16 cellular contexts compared by ENCODE assay signal in genomic region chr5:175677571-175677970, GRCh38.
"Had no signal": no experiment of that assay in that cellular context is flagged by ENCODE, and none has a peak within 500 bp of the region (broad histone marks: within the 10 kb centered on the region; RNA-seq: fewer than 3 reads in every experiment).

No MANE protein-coding gene starts in this region.

- H3K27ac ChIP-seq: ascending aorta, sigmoid colon, suprapubic skin had no signal

- FAIRE-seq: islet of Langerhans had no signal

- H3K27me3 ChIP-seq: ascending aorta, upper lobe of left lung had no signal

- H3K4me1 Mint-ChIP-seq: memory B cell had no signal

- H3K27ac Mint-ChIP-seq: activated CD8-positive, alpha-beta memory T cell treated with anti-CD3 and anti-CD28 coated beads, Interleukin-2, amount 10 ng/mL, durations not matched to agents 7 days and 5 days; memory B cell; nephron had no signal

- DNase-seq: activated CD4-positive, alpha-beta T cell treated with anti-CD3 and anti-CD28 coated beads, Interleukin-2, amount 50 U/mL, for 48 hours; activated CD8-positive, alpha-beta memory T cell treated with anti-CD3 and anti-CD28 coated beads, Interleukin-2, amount 10 ng/mL, durations not matched to agents 7 days and 5 days; activated naive CD4-positive, alpha-beta T cell treated with anti-CD3 and anti-CD28 coated beads, Interleukin-2, amount 50 U/mL, for 16 hours; foreskin melanocyte; head of caudate nucleus; sigmoid colon; stimulated activated CD4-positive, alpha-beta T cell treated with anti-CD3 and anti-CD28 coated beads, Interleukin-2, amount 100 ng/mL, for 24 hours; stimulated activated naive CD4-positive, alpha-beta T cell; upper lobe of left lung had no signal

- H3K9me3 ChIP-seq: ascending aorta, sigmoid colon, suprapubic skin, upper lobe of left lung had no signal

- H3K36me3 Mint-ChIP-seq: activated CD8-positive, alpha-beta memory T cell treated with anti-CD3 and anti-CD28 coated beads, Interleukin-2, amount 10 ng/mL, durations not matched to agents 7 days and 5 days; memory B cell had no signal

- H3K4me3 Mint-ChIP-seq: activated CD8-positive, alpha-beta memory T cell treated with anti-CD3 and anti-CD28 coated beads, Interleukin-2, amount 10 ng/mL, durations not matched to agents 7 days and 5 days; memory B cell; nephron had no signal

- H3K4me3 ChIP-seq: ascending aorta, sigmoid colon, suprapubic skin, upper lobe of left lung had no signal

- H3K4me1 ChIP-seq: sigmoid colon had no signal

- ATAC-seq: activated CD4-positive, CD25-positive, alpha-beta regulatory T cell treated with anti-CD3 and anti-CD28 coated beads, Interleukin-2, amount 50 U/mL, for 24 hours; activated CD8-positive, alpha-beta memory T cell treated with anti-CD3 and anti-CD28 coated beads, Interleukin-2, amount 10 ng/mL, durations not matched to agents 7 days and 5 days; left lobe of liver had no signal

- H3K9me3 Mint-ChIP-seq: nephron had no signal

- H3K36me3 ChIP-seq: ascending aorta, sigmoid colon, suprapubic skin, upper lobe of left lung had no signal
